ENCODE assay signal across 11 cellular contexts in the genomic region with DNA sequence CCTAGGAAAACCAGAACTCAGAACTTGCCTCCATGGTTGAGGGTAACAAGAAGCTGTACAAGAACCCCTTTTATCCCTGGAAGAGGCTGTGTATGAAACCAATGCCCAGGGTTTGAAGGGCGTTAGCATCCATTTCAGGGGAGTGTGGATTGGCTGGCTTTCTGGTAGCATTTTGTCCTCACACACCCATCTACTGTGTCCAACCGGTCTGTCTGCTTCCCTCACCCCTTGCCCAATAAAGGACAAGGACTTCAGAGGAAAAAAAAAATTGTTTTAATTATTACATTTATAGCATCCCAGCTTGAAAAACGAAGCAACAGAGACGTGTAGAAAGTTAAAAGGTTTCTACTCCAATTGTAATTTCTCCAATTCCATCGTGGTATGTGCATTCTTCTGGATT. TPM values are rescaled to one million over a fixed set of nuclear protein-coding genes. Genes with fewer than 3 reads are reported as not detected.
"Had no signal": no experiment of that assay in that cellular context is flagged by ENCODE, and none has a peak within 500 bp of the region (broad histone marks: within the 10 kb centered on the region; RNA-seq: fewer than 3 reads in every experiment).

No MANE protein-coding gene starts in this region.

- H3K4me1 ChIP-seq: HAP-1 had no signal

- H3K27ac ChIP-seq: GM23248 had no signal

- H3K4me3 ChIP-seq: GM23248, GM23338, HAP-1 had no signal

- H3K4me2 ChIP-seq: GM23338 had no signal

- H2AFZ ChIP-seq: GM23248, GM23338 had no signal

- H3K36me3 ChIP-seq: HAP-1 had no signal

- H3K4me1 Mint-ChIP-seq: GM23338, H9 had no signal

- H3K9ac ChIP-seq: GM23248 had no signal

- H3K9me3 ChIP-seq: HAP-1 had no signal

- H3K4me3 Mint-ChIP-seq: GM23338, H9, HFFc6 had no signal

- DNase-seq: GM23248, GOT3, H7, H9, HCEC 1CT, HFFc6 had no signal

- ATAC-seq: GM23338, HCT116 had no signal

- H3K27ac Mint-ChIP-seq: GM23338, H9, HFFc6 had no signal

RNA-seq across cellular contexts. Expression of gene CYP4F8, which starts 2.7 kb away (rescaled TPM):
- total RNA-seq: GM23248, GM23338, H1, H4, H7, H9, HFFc6 had no signal
- polyA plus RNA-seq: GM23248, GM23338, H1 had no signal

RNA-seq across cellular contexts. Expression of gene CYP4F3, which starts 28.4 kb away (rescaled TPM):
- total RNA-seq: GM23248, GM23338, H1, H7, H9, HFFc6 had no signal
- polyA plus RNA-seq: GM23248, GM23338, H1 had no signal
